8 cellular contexts compared by ENCODE assay signal in genomic region chr2:26768759-26769500, GRCh38. TPM values are rescaled to one million over a fixed set of nuclear protein-coding genes. Genes with fewer than 3 reads are reported as not detected.
DNase-seq lines count a peak whose midpoint lies in the region; ATAC-seq and TF ChIP-seq lines count a peak whose summit lies in the region.

No MANE protein-coding gene starts in this region.

- no peaks in the 10 kb centered on the region for H3F3A ChIP-seq in SK-N-SH (replicated peaks; ENCODE audit: insufficient read depth)

- 83% methylated on average over 14 of the region's 14 CpGs for WGBS in SK-N-SH (ENCODE audit: low lambda C conversion rate)

- TF ChIP-seq EP300 in SK-N-SH (IDR thresholded peaks at IDR 0.05; ENCODE audit: borderline replicate concordance in 1 of 2, low read depth in 1 of 2, low read length in 1 of 2): no peak

- TF ChIP-seq POLR2A in Peyer's patch (IDR thresholded peaks at IDR 0.05): peak in 1 of 2 donors; percentile 16

- ATAC-seq in esophagus mucosa: peak; percentile 79

- H3K27me3 ChIP-seq in Peyer's patch (no peaks in the 10 kb centered on the region), SK-N-SH (ENCODE audit: insufficient read depth) (no peaks in the 10 kb centered on the region)

- H3K9me2 ChIP-seq in SK-N-SH: no peaks in the 10 kb centered on the region

- POLR2A ChIA-PET in SK-N-SH (lab: Yijun Ruan, JAX): interaction anchor here (0.7 kb wide), 1 partner anchor 182 kb away, joined by 3 read pairs; no protein-coding TSS in a partner anchor

- TF ChIP-seq CTCF in Peyer's patch (IDR thresholded peaks at IDR 0.05) (no peak), SK-N-SH (IDR thresholded peaks at IDR 0.05) (no peak)

- H3K79me2 ChIP-seq in SK-N-SH (ENCODE audit: insufficient read depth): peaks cover 98% of the 10 kb centered on the region

- H2AFZ ChIP-seq in SK-N-SH (ENCODE audit: low read depth): no peak overlapping the region

- peaks cover 0 to 2% (median 0%) of the 10 kb centered on the region in 3 donors for H3K36me3 ChIP-seq in Peyer's patch
- peaks cover 4% of the 10 kb centered on the region in 2 experiments for H3K36me3 ChIP-seq in SK-N-SH (replicated peaks in 1 of 2; ENCODE audit: control insufficient read depth in 1 of 2, insufficient read depth in 2 of 2, low read length in 1 of 2)

- CTCF ChIA-PET in SK-N-SH (lab: Yijun Ruan, JAX): interaction anchor here (0.6 to 7.0 kb wide), 5 partner anchors 10 to 193 kb away, joined by 3 to 36 read pairs (median 7); no protein-coding TSS in a partner anchor

- DNase-seq in CMK (ENCODE audit: low read depth) (peak; percentile 91), Peyer's patch (peak in 2 of 3 donors; percentile 41 to 85), nucleus accumbens (lab: John Stamatoyannopoulos, UW) (peak in 47 of 56 donors; percentile 9 to 71 (median 30)), DMS 273 treated with DMSO at 0.1 percent for 48 hours (lab: John Stamatoyannopoulos, UW) (no peak), NCI-H146 treated with DMSO at 0.1 percent for 48 hours (lab: John Stamatoyannopoulos, UW; ENCODE audit: unreplicated experiment) (no peak), epidermal melanocyte (ENCODE audit: insufficient read length, low spot score) (no peak), SK-N-SH (no peak)

- no peak overlapping the region for H3K9ac ChIP-seq in SK-N-SH

- H3K9me3 ChIP-seq in Peyer's patch: no peaks in the 10 kb centered on the region
- no peaks in the 10 kb centered on the region for H3K9me3 ChIP-seq in SK-N-SH

- H3K4me2 ChIP-seq in SK-N-SH: no peak overlapping the region

- H3K27ac ChIP-seq in Peyer's patch: peak overlapping the region; percentile 32 to 73 (median 46)
- peak overlapping the region in 1 of 2 experiments; percentile 30; a peak in 1 of 4 replicates for H3K27ac ChIP-seq in SK-N-SH (ENCODE audit: low read depth in 2 of 2, low read length in 1 of 2)

- no peak for TF ChIP-seq RAD21 in SK-N-SH (IDR thresholded peaks at IDR 0.05; ENCODE audit: low read length)

- peaks cover 2 to 74% (median 20%) of the 10 kb centered on the region in 4 donors for H3K4me1 ChIP-seq in Peyer's patch
- H3K4me1 ChIP-seq in SK-N-SH (ENCODE audit: control insufficient read depth in 1 of 2, insufficient read depth in 2 of 2, low read depth in 1 of 2, low read length in 1 of 2): peaks cover 26 to 43% of the 10 kb centered on the region in 2 experiments; a peak in 3 of 4 replicates

- H3K4me3 ChIP-seq in Peyer's patch (no peak overlapping the region), SK-N-SH (ENCODE audit: low read depth in 2 of 2, low read length in 1 of 2) (no peak overlapping the region)

- H4K20me1 ChIP-seq in SK-N-SH (ENCODE audit: insufficient read depth): peaks cover 61% of the 10 kb centered on the region

TF ChIP-seq in SK-N-SH, 30 proteins besides CTCF, POLR2A, EP300 and RAD21:
- no peak for TF ChIP-seq GABPA (IDR thresholded peaks at IDR 0.05; ENCODE audit: low read depth)
- TF ChIP-seq YY1 (IDR thresholded peaks at IDR 0.05; ENCODE audit: low read depth): no peak
- TF ChIP-seq, protein P1, sequence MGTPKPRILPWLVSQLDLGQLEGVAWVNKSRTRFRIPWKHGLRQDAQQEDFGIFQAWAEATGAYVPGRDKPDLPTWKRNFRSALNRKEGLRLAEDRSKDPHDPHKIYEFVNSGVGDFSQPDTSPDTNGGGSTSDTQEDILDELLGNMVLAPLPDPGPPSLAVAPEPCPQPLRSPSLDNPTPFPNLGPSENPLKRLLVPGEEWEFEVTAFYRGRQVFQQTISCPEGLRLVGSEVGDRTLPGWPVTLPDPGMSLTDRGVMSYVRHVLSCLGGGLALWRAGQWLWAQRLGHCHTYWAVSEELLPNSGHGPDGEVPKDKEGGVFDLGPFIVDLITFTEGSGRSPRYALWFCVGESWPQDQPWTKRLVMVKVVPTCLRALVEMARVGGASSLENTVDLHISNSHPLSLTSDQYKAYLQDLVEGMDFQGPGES (IDR thresholded peaks at IDR 0.05; ENCODE audit: low read depth, low read length): no peak
- TF ChIP-seq, protein P2, sequence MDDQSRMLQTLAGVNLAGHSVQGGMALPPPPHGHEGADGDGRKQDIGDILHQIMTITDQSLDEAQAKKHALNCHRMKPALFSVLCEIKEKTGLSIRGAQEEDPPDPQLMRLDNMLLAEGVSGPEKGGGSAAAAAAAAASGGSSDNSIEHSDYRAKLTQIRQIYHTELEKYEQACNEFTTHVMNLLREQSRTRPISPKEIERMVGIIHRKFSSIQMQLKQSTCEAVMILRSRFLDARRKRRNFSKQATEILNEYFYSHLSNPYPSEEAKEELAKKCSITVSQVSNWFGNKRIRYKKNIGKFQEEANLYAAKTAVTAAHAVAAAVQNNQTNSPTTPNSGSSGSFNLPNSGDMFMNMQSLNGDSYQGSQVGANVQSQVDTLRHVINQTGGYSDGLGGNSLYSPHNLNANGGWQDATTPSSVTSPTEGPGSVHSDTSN (IDR thresholded peaks at IDR 0.05): no peak
- TF ChIP-seq RXRA (IDR thresholded peaks at IDR 0.05; ENCODE audit: borderline replicate concordance, low read depth): no peak
- TF ChIP-seq NFIC (IDR thresholded peaks at IDR 0.05; ENCODE audit: borderline replicate concordance): no peak
- TF ChIP-seq NRF1 (IDR thresholded peaks at IDR 0.05; ENCODE audit: low read depth, low read length): no peak
- TF ChIP-seq RFX5 (IDR thresholded peaks at IDR 0.05; ENCODE audit: low read length): no peak
- no peak for TF ChIP-seq MXI1 (IDR thresholded peaks at IDR 0.05; ENCODE audit: low read depth, low read length)
- no peak for TF ChIP-seq SIN3A (IDR thresholded peaks at IDR 0.05; ENCODE audit: borderline replicate concordance, low read depth, low read length)
- TF ChIP-seq, protein P3, sequence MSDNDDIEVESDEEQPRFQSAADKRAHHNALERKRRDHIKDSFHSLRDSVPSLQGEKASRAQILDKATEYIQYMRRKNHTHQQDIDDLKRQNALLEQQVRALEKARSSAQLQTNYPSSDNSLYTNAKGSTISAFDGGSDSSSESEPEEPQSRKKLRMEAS (IDR thresholded peaks at IDR 0.05; ENCODE audit: low read depth): no peak

RNA-seq across cellular contexts. Expression of gene SLC35F6, which starts 4.8 kb away (rescaled TPM):
- total RNA-seq in Peyer's patch: 10 to 100 TPM; 13.2 to 49.1 (median 38.1) TPM
- total RNA-seq in esophagus mucosa: 42.7 TPM
- polyA plus RNA-seq in SK-N-SH (2012; rRNA removed): 15.9 and 16.0 TPM in 2 replicates
- polyA plus RNA-seq in SK-N-SH (2012; cell fraction: cytosol; rRNA removed): 8.3 and 12.6 TPM in 2 replicates
- 10.6 and 12.1 TPM in 2 replicates for polyA plus RNA-seq in SK-N-SH (2012; cell fraction: nucleus; rRNA removed)

RNA-seq across cellular contexts. Expression of gene CENPA, which starts 16.9 kb away (rescaled TPM):
- total RNA-seq in Peyer's patch (1 to 10 TPM in 2 of 4 donors, not detected in 2; 1.6 to 2.1 TPM), esophagus mucosa (10.2 TPM)
- polyA plus RNA-seq in SK-N-SH (2012; rRNA removed): 17.0 and 19.5 TPM in 2 replicates
- polyA plus RNA-seq in SK-N-SH (2012; cell fraction: cytosol; rRNA removed): 15.4 and 19.7 TPM in 2 replicates
- polyA plus RNA-seq in SK-N-SH (2012; cell fraction: nucleus; rRNA removed): 8.0 and 9.4 TPM in 2 replicates

Comparison
In these comparisons a context has a peak if more than half of its experiments do, and no peak if none do; other contexts are left out.
1. DNase-seq: peak in CMK (single experiment), Peyer's patch (2 of 3) and nucleus accumbens (47 of 56); none in DMS 273 treated with DMSO at 0.1 percent for 48 hours (single experiment), NCI-H146 treated with DMSO at 0.1 percent for 48 hours (single experiment), epidermal melanocyte (single experiment) and SK-N-SH (single experiment).